38 cellular contexts compared by ENCODE assay signal in the genomic region with DNA sequence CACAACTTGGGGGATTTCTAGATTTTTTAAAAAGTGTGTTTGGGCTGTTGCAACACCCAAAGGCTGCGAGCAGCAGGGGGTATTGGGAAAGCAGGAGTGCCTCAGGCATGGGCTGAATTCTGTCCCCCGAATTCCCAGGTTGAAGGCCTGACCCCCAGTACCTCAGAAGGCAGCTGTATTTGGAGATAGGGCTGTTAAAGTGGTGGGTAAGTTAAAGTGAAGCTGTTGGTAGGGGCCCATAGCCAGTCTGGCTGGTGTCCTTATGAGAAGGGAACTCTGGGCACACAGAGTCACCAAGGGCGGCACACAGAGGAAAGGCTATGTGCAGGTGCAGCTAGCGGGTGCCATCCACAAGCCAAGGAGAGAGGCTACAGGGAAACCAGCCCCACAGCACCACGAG.
"Had no signal": no experiment of that assay in that cellular context is flagged by ENCODE, and none has a peak within 500 bp of the region (broad histone marks: within the 10 kb centered on the region; RNA-seq: fewer than 3 reads in every experiment).

No MANE protein-coding gene starts in this region.

- H3K4me1 ChIP-seq: adrenal gland, ascending aorta, body of pancreas, breast epithelium had no signal

- H3K9me3 ChIP-seq: adrenal gland, ascending aorta, body of pancreas had no signal

- H3K27ac Mint-ChIP-seq: activated naive CD4-positive, alpha-beta T cell treated with anti-CD3 and anti-CD28 coated beads for 36 hours; activated naive CD4-positive, alpha-beta T cell treated with anti-CD3 and anti-CD28 coated beads, Interleukin-2, amount 10 ng/mL, durations not matched to agents 7 days and 5 days; activated naive CD4-positive, alpha-beta T cell treated with anti-CD3 and anti-CD28 coated beads, Interleukin-2, amount 50 U/mL, for 24 hours; activated naive CD4-positive, alpha-beta T cell treated with anti-CD3 and anti-CD28 coated beads, Interleukin-2, amount 50 U/mL, for 72 hours; activated naive CD8-positive, alpha-beta T cell; activated naive CD8-positive, alpha-beta T cell treated with anti-CD3 and anti-CD28 coated beads for 36 hours; activated naive CD8-positive, alpha-beta T cell treated with anti-CD3 and anti-CD28 coated beads, Interleukin-2, amount 10 ng/mL, durations not matched to agents 7 days and 5 days; activated naive CD8-positive, alpha-beta T cell treated with anti-CD3 and anti-CD28 coated beads, Interleukin-2, amount 50 U/mL, for 24 hours; activated T-cell treated with anti-CD3 and anti-CD28 coated beads, Interleukin-2, amount 50 U/mL, for 24 hours; activated T-cell treated with anti-CD3 and anti-CD28 coated beads, Interleukin-2, amount 50 U/mL, for 72 hours; activated T-helper 17 cell treated with anti-CD3 and anti-CD28 coated beads, Interleukin-2, amount 50 U/mL, for 72 hours; activated T-helper 2 cell treated with anti-CD3 and anti-CD28 coated beads, Interferon-gamma antibody, Interleukin-2, Interleukin-4, amounts not matched to agents 10 μg/mL and 5 μg/mL and 100 μg/mL, durations not matched to agents 14 hours and 24 hours and 36 hours; brain had no signal

- H3K27me3 ChIP-seq: adrenal gland, ascending aorta, body of pancreas, brain microvascular endothelial cell, cardiac muscle cell had no signal

- H3K9me3 Mint-ChIP-seq: activated naive CD4-positive, alpha-beta T cell treated with anti-CD3 and anti-CD28 coated beads for 36 hours; activated naive CD4-positive, alpha-beta T cell treated with anti-CD3 and anti-CD28 coated beads, Interleukin-2, amount 10 ng/mL, durations not matched to agents 7 days and 5 days; activated naive CD4-positive, alpha-beta T cell treated with anti-CD3 and anti-CD28 coated beads, Interleukin-2, amount 50 U/mL, for 24 hours; activated naive CD4-positive, alpha-beta T cell treated with anti-CD3 and anti-CD28 coated beads, Interleukin-2, amount 50 U/mL, for 72 hours; activated naive CD8-positive, alpha-beta T cell treated with anti-CD3 and anti-CD28 coated beads, Interleukin-2, amount 10 ng/mL, durations not matched to agents 7 days and 5 days; activated naive CD8-positive, alpha-beta T cell treated with anti-CD3 and anti-CD28 coated beads, Interleukin-2, amount 50 U/mL, for 24 hours; activated T-cell treated with anti-CD3 and anti-CD28 coated beads, Interleukin-2, amount 50 U/mL, for 24 hours; activated T-cell treated with anti-CD3 and anti-CD28 coated beads, Interleukin-2, amount 50 U/mL, for 4 hours; activated T-helper 17 cell treated with anti-CD3 and anti-CD28 coated beads, Interleukin-2, amount 50 U/mL, for 72 hours; activated T-helper 2 cell treated with anti-CD3 and anti-CD28 coated beads, Interferon-gamma antibody, Interleukin-2, Interleukin-4, amounts not matched to agents 10 μg/mL and 5 μg/mL and 100 μg/mL, durations not matched to agents 14 hours and 24 hours and 36 hours; central memory CD8-positive, alpha-beta T cell had no signal

- H3K27me3 Mint-ChIP-seq: activated naive CD4-positive, alpha-beta T cell treated with anti-CD3 and anti-CD28 coated beads, Interleukin-2, amount 10 ng/mL, durations not matched to agents 7 days and 5 days; activated naive CD8-positive, alpha-beta T cell treated with anti-CD3 and anti-CD28 coated beads for 36 hours; activated naive CD8-positive, alpha-beta T cell treated with anti-CD3 and anti-CD28 coated beads, Interleukin-2, amount 10 ng/mL, durations not matched to agents 7 days and 5 days; central memory CD8-positive, alpha-beta T cell had no signal

- H3K27ac ChIP-seq: adrenal gland, ascending aorta, body of pancreas, brain microvascular endothelial cell, breast epithelium, cardiac muscle cell had no signal

- DNase-seq: activated effector memory CD4-positive, alpha-beta T cell treated with anti-CD3 and anti-CD28 coated beads, Interleukin-2, amount 50 U/mL, for 16 hours; activated effector memory CD4-positive, alpha-beta T cell treated with Interleukin-2 at 50 U/mL for 16 hours; activated gamma-delta T cell; activated gamma-delta T cell treated with Interleukin-2 at 50 U/mL for 16 hours; activated naive CD4-positive, alpha-beta T cell; activated naive CD4-positive, alpha-beta T cell treated with anti-CD3 and anti-CD28 coated beads for 36 hours; activated naive CD4-positive, alpha-beta T cell treated with anti-CD3 and anti-CD28 coated beads, Interleukin-2, amount 10 ng/mL, durations not matched to agents 7 days and 5 days; activated naive CD4-positive, alpha-beta T cell treated with anti-CD3 and anti-CD28 coated beads, Interleukin-2, amount 50 U/mL, for 16 hours; activated naive CD4-positive, alpha-beta T cell treated with Interleukin-2 at 50 U/mL for 16 hours; activated naive CD8-positive, alpha-beta T cell treated with anti-CD3 and anti-CD28 coated beads for 36 hours; activated naive CD8-positive, alpha-beta T cell treated with anti-CD3 and anti-CD28 coated beads, Interleukin-2, amount 10 ng/mL, durations not matched to agents 7 days and 5 days; activated naive CD8-positive, alpha-beta T cell treated with anti-CD3 and anti-CD28 coated beads, Interleukin-2, amount 50 U/mL, for 24 hours; activated T-cell treated with anti-CD3 and anti-CD28 coated beads for 4 hours; activated T-cell treated with anti-CD3 and anti-CD28 coated beads, Interleukin-2, amount 50 U/mL, for 1 hour; activated T-cell treated with anti-CD3 and anti-CD28 coated beads, Interleukin-2, amount 50 U/mL, for 24 hours; activated T-cell treated with anti-CD3 and anti-CD28 coated beads, Interleukin-2, amount 50 U/mL, for 4 hours; activated T-cell treated with anti-CD3 and anti-CD28 coated beads, Interleukin-2, amount 50 U/mL, for 48 hours; activated T-cell treated with anti-CD3 and anti-CD28 coated beads, Interleukin-2, amount 50 U/mL, for 72 hours; adrenal gland; amniotic stem cell; amygdala; anterior cingulate cortex; aorta; body of pancreas; brain microvascular endothelial cell; caudate nucleus; central memory CD4-positive, alpha-beta T cell; cerebellar nuclear complex had no signal

- H3K4me3 ChIP-seq: adrenal gland, ascending aorta, body of pancreas, breast epithelium, cardiac muscle cell had no signal

- ATAC-seq: activated naive CD4-positive, alpha-beta T cell treated with anti-CD3 and anti-CD28 coated beads, Interleukin-2, amount 50 U/mL, for 72 hours; activated naive CD8-positive, alpha-beta T cell treated with anti-CD3 and anti-CD28 coated beads, Interleukin-2, amount 50 U/mL, for 24 hours; activated T-cell treated with anti-CD3 and anti-CD28 coated beads, Interleukin-2, amount 50 U/mL, for 4 hours; activated T-cell treated with anti-CD3 and anti-CD28 coated beads, Interleukin-2, amount 50 U/mL, for 72 hours; activated T-helper 17 cell treated with anti-CD3 and anti-CD28 coated beads, Interleukin-2, amount 50 U/mL, for 72 hours; body of pancreas had no signal

- H3K4me1 Mint-ChIP-seq: activated naive CD4-positive, alpha-beta T cell treated with anti-CD3 and anti-CD28 coated beads, Interleukin-2, amount 10 ng/mL, durations not matched to agents 7 days and 5 days; activated naive CD4-positive, alpha-beta T cell treated with anti-CD3 and anti-CD28 coated beads, Interleukin-2, amount 50 U/mL, for 24 hours; activated naive CD8-positive, alpha-beta T cell treated with anti-CD3 and anti-CD28 coated beads for 36 hours; activated naive CD8-positive, alpha-beta T cell treated with anti-CD3 and anti-CD28 coated beads, Interleukin-2, amount 10 ng/mL, durations not matched to agents 7 days and 5 days; activated naive CD8-positive, alpha-beta T cell treated with anti-CD3 and anti-CD28 coated beads, Interleukin-2, amount 50 U/mL, for 24 hours; activated T-helper 17 cell treated with anti-CD3 and anti-CD28 coated beads, Interleukin-2, amount 50 U/mL, for 72 hours; central memory CD8-positive, alpha-beta T cell had no signal

- H3K36me3 Mint-ChIP-seq: activated naive CD4-positive, alpha-beta T cell treated with anti-CD3 and anti-CD28 coated beads, Interleukin-2, amount 10 ng/mL, durations not matched to agents 7 days and 5 days; activated naive CD4-positive, alpha-beta T cell treated with anti-CD3 and anti-CD28 coated beads, Interleukin-2, amount 50 U/mL, for 24 hours; activated naive CD4-positive, alpha-beta T cell treated with anti-CD3 and anti-CD28 coated beads, Interleukin-2, amount 50 U/mL, for 72 hours; activated naive CD8-positive, alpha-beta T cell; activated naive CD8-positive, alpha-beta T cell treated with anti-CD3 and anti-CD28 coated beads for 36 hours; activated naive CD8-positive, alpha-beta T cell treated with anti-CD3 and anti-CD28 coated beads, Interleukin-2, amount 10 ng/mL, durations not matched to agents 7 days and 5 days; brain had no signal

- H3K4me3 Mint-ChIP-seq: activated naive CD4-positive, alpha-beta T cell treated with anti-CD3 and anti-CD28 coated beads for 36 hours; activated naive CD4-positive, alpha-beta T cell treated with anti-CD3 and anti-CD28 coated beads, Interleukin-2, amount 10 ng/mL, durations not matched to agents 7 days and 5 days; activated naive CD4-positive, alpha-beta T cell treated with anti-CD3 and anti-CD28 coated beads, Interleukin-2, amount 50 U/mL, for 24 hours; activated naive CD8-positive, alpha-beta T cell; activated naive CD8-positive, alpha-beta T cell treated with anti-CD3 and anti-CD28 coated beads for 36 hours; activated naive CD8-positive, alpha-beta T cell treated with anti-CD3 and anti-CD28 coated beads, Interleukin-2, amount 10 ng/mL, durations not matched to agents 7 days and 5 days; activated naive CD8-positive, alpha-beta T cell treated with anti-CD3 and anti-CD28 coated beads, Interleukin-2, amount 50 U/mL, for 24 hours; activated T-cell treated with anti-CD3 and anti-CD28 coated beads, Interleukin-2, amount 50 U/mL, for 24 hours; activated T-cell treated with anti-CD3 and anti-CD28 coated beads, Interleukin-2, amount 50 U/mL, for 4 hours; activated T-cell treated with anti-CD3 and anti-CD28 coated beads, Interleukin-2, amount 50 U/mL, for 72 hours; activated T-helper 17 cell treated with anti-CD3 and anti-CD28 coated beads, Interleukin-2, amount 50 U/mL, for 72 hours; brain; central memory CD8-positive, alpha-beta T cell had no signal

- H3K36me3 ChIP-seq: adrenal gland, ascending aorta, brain microvascular endothelial cell, breast epithelium, cardiac muscle cell had no signal
